ENCODE assay signal across 8 cellular contexts in the genomic region with DNA sequence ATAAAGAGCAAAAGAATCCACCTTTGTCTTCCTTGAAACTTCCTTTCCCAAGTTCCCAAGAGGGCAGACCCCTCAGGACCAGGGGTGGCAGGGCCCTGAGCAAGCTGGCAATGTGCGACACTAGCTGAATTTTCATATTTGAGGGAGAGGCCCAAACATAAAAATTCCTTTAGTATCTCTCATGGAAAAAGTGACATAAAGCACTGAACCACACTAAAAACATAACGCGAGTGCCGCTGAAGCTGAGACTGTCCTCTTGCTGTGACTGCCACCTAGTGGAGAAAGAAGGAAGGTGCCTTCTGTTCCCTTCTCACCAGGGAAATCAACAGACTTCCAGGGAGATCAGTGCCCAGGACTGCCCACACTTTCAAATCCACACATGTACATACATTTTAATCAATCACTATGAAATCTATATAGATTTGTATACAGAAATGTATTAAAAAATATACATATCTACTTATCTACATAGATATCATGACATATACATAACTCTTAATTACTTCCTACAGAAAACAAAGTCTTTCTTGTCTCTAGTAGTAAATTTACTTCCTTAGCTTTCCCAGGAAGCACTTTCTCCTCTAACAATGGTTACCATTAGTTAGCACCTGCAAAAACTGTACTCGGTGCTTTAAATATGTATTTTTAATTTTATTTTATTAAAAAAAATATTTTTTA. TPM values are rescaled to one million over a fixed set of nuclear protein-coding genes. Genes with fewer than 3 reads are reported as not detected.
DNase-seq lines count a peak whose midpoint lies in the region; ATAC-seq, FAIRE-seq and TF ChIP-seq lines count a peak whose summit lies in the region.

No MANE protein-coding gene starts in this region.

- H3K27me3 Mint-ChIP-seq in activated CD8-positive, alpha-beta memory T cell treated with anti-CD3 and anti-CD28 coated beads, Interleukin-2, amount 10 ng/mL, durations not matched to agents 7 days and 5 days: no peaks in the 10 kb centered on the region

- TF ChIP-seq RAD21 in H1 (IDR thresholded peaks at IDR 0.05 in 1 of 2, conservative IDR thresholded peaks at IDR 0.05 in 1 of 2; ENCODE audit: low read depth in 2 of 2, low read length in 2 of 2): peak; percentile 96

- no peak overlapping the region; the same call in 1 of the 2 replicates for H3K18ac ChIP-seq in H1 (ENCODE audit: extremely low read depth, low read length)

- no peaks in the 10 kb centered on the region for H4K20me1 ChIP-seq in H1 (replicated peaks in 1 of 2; ENCODE audit: control insufficient read depth in 1 of 2, insufficient read depth in 2 of 2, low read length in 2 of 2)

- POLR2A ChIA-PET in H1 (lab: Charles Lee; ENCODE audit: partially characterized antibody): interaction anchor here (1.1 to 1.4 kb wide), 2 partner anchors 8 to 150 kb away, joined by 3 to 4 read pairs; no protein-coding TSS in a partner anchor

- no peak overlapping the region for H3K56ac ChIP-seq in H1 (replicated peaks; ENCODE audit: insufficient read length, low read depth, low read length)

- no peak overlapping the region for H2AFZ ChIP-seq in H1 (ENCODE audit: low read length)

- no peak overlapping the region for H3K14ac ChIP-seq in H1 (ENCODE audit: insufficient read length)

- H3K36me3 ChIP-seq in H1 (ENCODE audit: control insufficient read depth in 2 of 4, insufficient read depth in 4 of 4, low read length in 3 of 4) (peaks cover 10 to 22% (median 16%) of the 10 kb centered on the region in 4 experiments; a peak in 6 of 8 replicates), mesodermal cell (ENCODE audit: control insufficient read depth, insufficient read depth, low read length) (peaks cover 66% of the 10 kb centered on the region)

- H2BK12ac ChIP-seq in H1 (ENCODE audit: low read depth, low read length): no peak overlapping the region

- H3K9me3 ChIP-seq in H1 (ENCODE audit: insufficient read depth in 2 of 2, low read depth in 1 of 2, low read length in 1 of 2) (no peaks in the 10 kb centered on the region), mesodermal cell (ENCODE audit: control insufficient read depth, low read length) (no peaks in the 10 kb centered on the region)

- no peaks in the 10 kb centered on the region for H3K23me2 ChIP-seq in H1 (ENCODE audit: low read depth, low read length)

- no peaks in the 10 kb centered on the region for H3K27me3 ChIP-seq in H1 (replicated peaks in 1 of 4; ENCODE audit: control insufficient read depth in 3 of 4, extremely low read depth in 1 of 4, insufficient read depth in 3 of 4, low read length in 3 of 4)

- TF ChIP-seq EP300 in H1 (IDR thresholded peaks at IDR 0.05; ENCODE audit: borderline replicate concordance in 1 of 2, low read depth in 2 of 2, low read length in 2 of 2): no peak

- no peak overlapping the region for H3K27ac ChIP-seq in H1 (ENCODE audit: low read depth, low read length)
- peak overlapping the region; percentile 99 for H3K27ac ChIP-seq in mesodermal cell (ENCODE audit: low read depth, low read length, severe bottlenecking)

- H3K4me1 ChIP-seq in H1 (replicated peaks in 1 of 4; ENCODE audit: control insufficient read depth in 3 of 4, insufficient read depth in 4 of 4, low read length in 3 of 4): peaks cover 2 to 13% (median 8%) of the 10 kb centered on the region in 4 experiments; a peak in 5 of 7 replicates
- H3K4me1 ChIP-seq in mesodermal cell (ENCODE audit: control insufficient read depth, insufficient read depth, low read length, poor library complexity, severe bottlenecking): peaks cover 68% of the 10 kb centered on the region

- H3K79me1 ChIP-seq in H1 (ENCODE audit: low read depth, low read length): no peaks in the 10 kb centered on the region

- H2BK5ac ChIP-seq in H1 (ENCODE audit: low read depth, low read length): no peak overlapping the region

- H2AK5ac ChIP-seq in H1 (ENCODE audit: low read depth, low read length): no peak overlapping the region

- peaks cover 56% of the 10 kb centered on the region for H3K36me3 Mint-ChIP-seq in activated CD8-positive, alpha-beta memory T cell treated with anti-CD3 and anti-CD28 coated beads, Interleukin-2, amount 10 ng/mL, durations not matched to agents 7 days and 5 days

- H3K4me3 ChIP-seq in H1 (ENCODE audit: extremely low read depth in 1 of 4, insufficient read depth in 2 of 4, low read depth in 3 of 4, low read length in 4 of 4) (peak overlapping the region in 1 of 4 experiments; percentile 43; a peak in 1 of 8 replicates), mesodermal cell (ENCODE audit: extremely low read depth, insufficient read depth, low read length, poor library complexity, severe bottlenecking) (no peak overlapping the region)

- FAIRE-seq in HTR-8/SVneo (lab: Jason Lieb, UNC) (peak; percentile 59), H1 (lab: Jason Lieb, UNC) (peak; percentile 99)

- in situ Hi-C loops in G401 (cut with HindIII; ENCODE audit: low sequenced_read_pairs): no loop called here

- H3K79me2 ChIP-seq in H1 (ENCODE audit: control insufficient read depth in 1 of 2, insufficient read depth in 2 of 2, low read length in 2 of 2): no peaks in the 10 kb centered on the region

- H4K8ac ChIP-seq in H1 (ENCODE audit: extremely low read depth, insufficient read depth, low read length): no peak overlapping the region; the same call in 1 of the 2 replicates

- 26% methylated on average over 5 of the region's 5 CpGs; no CpG with 5 or more reads in 1 of the 2 experiments for WGBS in H1 (ENCODE audit: extremely low coverage in 1 of 2, insufficient coverage in 1 of 2, insufficient read length in 1 of 2, insufficient replicate concordance in 2 of 2, low coverage in 1 of 2, low lambda C conversion rate in 2 of 2, missing lambda C conversion rate in 1 of 2), 2 experiments
- WGBS in mesodermal cell (ENCODE audit: insufficient coverage in 2 of 2), 2 experiments: 0 to 7% methylated on average over 2 to 3 of the region's 5 CpGs

- no peaks in the 10 kb centered on the region for H3K9me3 Mint-ChIP-seq in activated CD8-positive, alpha-beta memory T cell treated with anti-CD3 and anti-CD28 coated beads, Interleukin-2, amount 10 ng/mL, durations not matched to agents 7 days and 5 days (ENCODE audit: low read depth)

- no peak overlapping the region for H3K4me3 Mint-ChIP-seq in activated CD8-positive, alpha-beta memory T cell treated with anti-CD3 and anti-CD28 coated beads, Interleukin-2, amount 10 ng/mL, durations not matched to agents 7 days and 5 days

- no peak overlapping the region for H3K23ac ChIP-seq in H1 (ENCODE audit: insufficient read length)

- peak; percentile 91 for ATAC-seq in activated CD8-positive, alpha-beta memory T cell treated with anti-CD3 and anti-CD28 coated beads, Interleukin-2, amount 10 ng/mL, durations not matched to agents 7 days and 5 days
- ATAC-seq in HG03442 (IDR thresholded peaks at IDR 0.05; ENCODE audit: unreplicated experiment): no peak

- CTCF ChIA-PET in activated CD8-positive, alpha-beta memory T cell treated with anti-CD3 and anti-CD28 coated beads, Interleukin-2, amount 10 ng/mL, durations not matched to agents 7 days and 5 days (lab: Charles Lee): interaction anchor here (0.7 to 12.7 kb wide), 42 partner anchors 9 to 308 kb away, joined by 3 to 203 read pairs (median 4); a partner anchor contains a TSS
- CTCF ChIA-PET in H1 (lab: Charles Lee; ENCODE audit: partially characterized antibody): interaction anchor here (0.6 to 10.2 kb wide), 56 partner anchors 8 to 239 kb away, joined by 3 to 188 read pairs (median 5); no protein-coding TSS in a partner anchor

- no peak overlapping the region for H2BK120ac ChIP-seq in H1 (replicated peaks; ENCODE audit: low read depth, low read length)

- H2BK20ac ChIP-seq in H1 (ENCODE audit: low read length): no peak overlapping the region

- no peak overlapping the region for H3K4ac ChIP-seq in H1 (replicated peaks; ENCODE audit: insufficient read length, low read depth, low read length)

- peaks cover 16% of the 10 kb centered on the region for H3K4me1 Mint-ChIP-seq in activated CD8-positive, alpha-beta memory T cell treated with anti-CD3 and anti-CD28 coated beads, Interleukin-2, amount 10 ng/mL, durations not matched to agents 7 days and 5 days

- H3K4me2 ChIP-seq in H1 (ENCODE audit: insufficient read depth in 1 of 2, low read depth in 2 of 2, low read length in 2 of 2): no peak overlapping the region

- H4K5ac ChIP-seq in H1 (ENCODE audit: insufficient read length, low read depth, low read length): no peak overlapping the region

- peak overlapping the region; percentile 36 for H3K27ac Mint-ChIP-seq in activated CD8-positive, alpha-beta memory T cell treated with anti-CD3 and anti-CD28 coated beads, Interleukin-2, amount 10 ng/mL, durations not matched to agents 7 days and 5 days

- H4K91ac ChIP-seq in H1 (replicated peaks; ENCODE audit: insufficient read length, low read length): no peak overlapping the region

- no peak overlapping the region for H3K9ac ChIP-seq in H1 (replicated peaks in 1 of 4; ENCODE audit: extremely low read depth in 1 of 4, low read depth in 3 of 4, low read length in 3 of 4)

- DNase-seq in G401 (ENCODE audit: low spot score) (peak; percentile 94), HTR-8/SVneo (ENCODE audit: insufficient read length, low spot score) (peak; percentile 87), NOMO-1 (lab: John Stamatoyannopoulos, UW; ENCODE audit: unreplicated experiment in 2 of 2) (peak; percentile 23 to 72), H1 (ENCODE audit: low read depth in 1 of 2, low spot score in 2 of 2) (peak in 1 of 2 experiments; percentile 76)
- peak; percentile 77 for DNase-seq in activated CD8-positive, alpha-beta memory T cell treated with anti-CD3 and anti-CD28 coated beads, Interleukin-2, amount 10 ng/mL, durations not matched to agents 7 days and 5 days
- DNase-seq in stimulated activated CD8-positive, alpha-beta memory T cell treated with anti-CD3 and anti-CD28 coated beads, Interleukin-15, amount 100 ng/mL, for 1 hour (ENCODE audit: low read depth): peak; percentile 42

- H2BK15ac ChIP-seq in H1 (ENCODE audit: low read length): no peak overlapping the region

- no peak for TF ChIP-seq POLR2A in H1 (IDR thresholded peaks at IDR 0.05; ENCODE audit: control extremely low read depth in 1 of 2, low read depth in 2 of 2, low read length in 2 of 2)

- TF ChIP-seq CTCF in H1 (IDR thresholded peaks at IDR 0.05; ENCODE audit: control extremely low read depth in 1 of 3, insufficient read depth in 1 of 3, low read depth in 1 of 3, low read length in 3 of 3): peak; percentile 75 to 95 (median 80)

RNA-seq across cellular contexts. Expression of a gene that starts 53.8 kb away (rescaled TPM):
- 34.8 and 45.1 TPM in 2 replicates for total RNA-seq in G401 (2014; rRNA removed; shearing (Covaris generic))
- 10 to 100 TPM; 66.9 to 73.9 TPM for total RNA-seq in activated CD8-positive, alpha-beta memory T cell treated with anti-CD3 and anti-CD28 coated beads, Interleukin-2, amount 10 ng/mL, durations not matched to agents 7 days and 5 days
- 17.0 and 17.9 TPM in 2 replicates for total RNA-seq in H1 (2021; fragmentation: NEBNext Ultra II Directional; extraction: Animal tissue kit (Norgen Biotek cat#: 25700))
- polyA plus RNA-seq in H1 (2011; rRNA removed): 5.3 and 8.0 TPM in 2 replicates
- 6.3 TPM for polyA plus RNA-seq in H1 (2011; cell fraction: cytosol; rRNA removed)
- polyA plus RNA-seq in H1 (2011; cell fraction: nucleus; rRNA removed): 10.6 TPM
- polyA plus RNA-seq in H1 (2012, experiment 1 of 2): 5.9 to 8.2 TPM (median 7.4 TPM) in 4 replicates
- 2.1 TPM for polyA plus RNA-seq in H1 (2012, experiment 2 of 2)
- polyA plus RNA-seq in H1 (2013, experiment 1 of 2): 7.6 TPM
- 7.2 TPM for polyA plus RNA-seq in H1 (2013, experiment 2 of 2)
- polyA minus RNA-seq in H1 (2011; rRNA and poly(A)+ RNA removed): 13.0 and 14.6 TPM in 2 replicates
- 9.3 TPM for polyA minus RNA-seq in H1 (2011; cell fraction: cytosol; rRNA and poly(A)+ RNA removed)
- 11.7 TPM for polyA minus RNA-seq in H1 (2011; cell fraction: nucleus; rRNA and poly(A)+ RNA removed)
- 39.1 TPM for polyA plus RNA-seq in mesodermal cell (2013, experiment 1 of 2)
- 31.0 TPM for polyA plus RNA-seq in mesodermal cell (2013, experiment 2 of 2)
